Comparison of ENCODE assay signal across 9 cellular contexts in genomic region chr17:19384723-19385391, GRCh38. TPM values are rescaled to one million over a fixed set of nuclear protein-coding genes. Genes with fewer than 3 reads are reported as not detected.
A peak's percentile ranks its signal among the peaks of the same experiment; 100 is the strongest.
DNase-seq lines count a peak whose midpoint lies in the region; ATAC-seq and FAIRE-seq lines count a peak whose summit lies in the region.
"Had no signal": no experiment of that assay in that cellular context is flagged by ENCODE, and none has a peak within 500 bp of the region (broad histone marks: within the 10 kb centered on the region; RNA-seq: fewer than 3 reads in every experiment).

No MANE protein-coding gene starts in this region.

- peaks cover 53% of the 10 kb centered on the region for H3K36me3 ChIP-seq in SK-N-MC (ENCODE audit: insufficient read depth, low read length)

- peak; percentile 88 for DNase-seq in GM04504 (ENCODE audit: low read depth)
- peak; percentile 44 for DNase-seq in SK-N-MC (ENCODE audit: low read depth, low spot score)
- DNase-seq in head of caudate nucleus = peak; percentile 72 to 97 (median 89)
- DNase-seq in sciatic nerve (ENCODE audit: low spot score) = peak; percentile 95
- no peak for DNase-seq in GM19239 (ENCODE audit: insufficient read length, low spot score)

- intact Hi-C loops in head of caudate nucleus (cut with DNase I) (no loop called here), sciatic nerve (cut with DNase I) (no loop called here)

- ATAC-seq in sciatic nerve = peak; percentile 83
- ATAC-seq in GM21423 (IDR thresholded peaks at IDR 0.05; ENCODE audit: unreplicated experiment) = no peak
- ATAC-seq in HG02938 (IDR thresholded peaks at IDR 0.05; ENCODE audit: unreplicated experiment) = no peak
- ATAC-seq in GM18858 (IDR thresholded peaks at IDR 0.05; ENCODE audit: unreplicated experiment) = no peak

- peak overlapping the region; percentile 37 for H3K9ac ChIP-seq in SK-N-MC (ENCODE audit: insufficient read length)

- no peak for FAIRE-seq in GM19239 (lab: Jason Lieb, UNC)

- H3K27ac ChIP-seq in SK-N-MC = peak overlapping the region; percentile 94

- H3K9me3 ChIP-seq in SK-N-MC (ENCODE audit: low read depth, low read length) = no peaks in the 10 kb centered on the region

- peak overlapping the region; percentile 84 for H3K4me3 ChIP-seq in SK-N-MC

RNA-seq across cellular contexts. Expression of gene MFAP4, which starts 2.1 kb away (rescaled TPM):
- 115 TPM for total RNA-seq in sciatic nerve
- total RNA-seq: epithelial cell of proximal tubule had no signal

RNA-seq across cellular contexts. Expression of gene MAPK7, which starts 6.6 kb away (rescaled TPM):
- total RNA-seq in sciatic nerve = 28.2 TPM

RNA-seq across cellular contexts. Expression of gene B9D1, which starts 22.3 kb away (rescaled TPM):
- total RNA-seq in sciatic nerve = 19.8 TPM

RNA-seq across cellular contexts. Expression of gene RNF112, which starts 26.2 kb away (rescaled TPM):
- total RNA-seq in sciatic nerve = 3.9 TPM
